In the genomic region with DNA sequence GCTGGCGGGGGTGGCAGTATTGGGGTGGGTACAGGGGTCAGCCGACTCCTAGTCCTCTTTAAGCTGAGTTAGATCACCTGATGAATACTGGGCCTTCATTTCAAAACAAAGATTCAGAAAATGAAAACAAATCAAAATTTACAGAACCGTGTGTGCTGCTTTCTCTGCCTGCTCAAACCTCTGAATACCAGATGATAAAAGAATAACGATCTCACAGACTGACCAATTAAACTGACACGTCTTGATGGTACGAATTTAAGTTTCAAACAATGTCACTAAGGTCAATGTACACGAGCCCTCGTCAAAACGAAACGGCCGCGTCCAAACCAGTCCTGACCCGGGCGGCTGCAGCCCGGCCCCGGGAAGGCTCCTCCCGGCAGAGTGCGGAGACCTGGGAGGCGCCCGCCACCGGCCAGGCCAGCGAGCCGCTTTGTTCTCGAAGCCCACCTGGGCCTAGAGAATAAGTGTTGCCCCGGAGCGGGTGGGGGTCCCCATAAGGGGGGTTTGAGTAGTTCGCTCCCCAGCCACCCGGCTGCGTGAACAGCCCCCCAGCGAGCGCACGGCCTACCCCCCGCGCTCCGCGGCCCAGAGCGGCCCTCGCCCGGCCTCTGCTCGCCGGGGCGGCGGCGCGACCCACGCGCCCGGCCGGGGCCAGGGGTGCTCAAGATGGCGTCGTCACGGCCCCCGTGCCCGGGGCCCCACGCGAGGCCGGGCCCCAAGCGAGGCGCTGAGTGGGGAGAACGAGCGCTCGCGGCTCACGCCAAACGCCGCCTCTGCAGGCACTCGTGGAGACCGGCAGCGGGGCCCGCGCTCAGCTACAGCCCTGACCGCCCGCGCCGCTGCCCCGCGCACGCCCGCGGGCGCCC, we compare ENCODE assay signal across 1 cellular context.
A peak's percentile ranks its signal among the peaks of the same experiment; 100 is the strongest.
TF ChIP-seq lines count a peak whose summit lies in the region.

No MANE protein-coding gene starts in this region.

TF ChIP-seq in HepG2, 621 proteins besides CTCF, POLR2A, EP300 and RAD21 (continues in another document):
- TF ChIP-seq ZNF20 (CRISPR knock-in tag; IDR thresholded peaks at IDR 0.05) (no peak), HES4 (CRISPR knock-in tag; IDR thresholded peaks at IDR 0.05; ENCODE audit: borderline replicate concordance) (0 out of 2 replicates have a peak, but pooled peaks have one; percentile 15), HNF4G (IDR thresholded peaks at IDR 0.05; ENCODE audit: borderline replicate concordance, low read depth, low read length) (no peak), HNF4G (CRISPR knock-in tag; IDR thresholded peaks at IDR 0.05; ENCODE audit: borderline replicate concordance, low read depth) (peak; percentile 46; the same call in 1 of the 2 replicates), HNRNPH1 (optimal IDR thresholded peaks at IDR 0.05; ENCODE audit: low read depth, low read length) (no peak), ATM (IDR thresholded peaks at IDR 0.05; ENCODE audit: borderline replicate concordance) (no peak), ZNF3 (CRISPR knock-in tag; IDR thresholded peaks at IDR 0.05) (no peak), SP4 (CRISPR knock-in tag; IDR thresholded peaks at IDR 0.05) (no peak), ZNF367 (CRISPR knock-in tag; IDR thresholded peaks at IDR 0.05; ENCODE audit: borderline replicate concordance) (0 out of 2 replicates have a peak, but pooled peaks have one; percentile 61), ELF1 (CRISPR knock-in tag; IDR thresholded peaks at IDR 0.05) (no peak), SIN3B (IDR thresholded peaks at IDR 0.05; ENCODE audit: low read length) (peak; percentile 11; the same call in 1 of the 2 replicates), ZNF766 (CRISPR knock-in tag; IDR thresholded peaks at IDR 0.05; ENCODE audit: borderline replicate concordance) (peak; percentile 2; the same call in 1 of the 2 replicates), XRCC5 (optimal IDR thresholded peaks at IDR 0.05; ENCODE audit: low read length) (no peak), CREB1 (IDR thresholded peaks at IDR 0.05) (no peak), CREB1 (CRISPR knock-in tag; IDR thresholded peaks at IDR 0.05) (no peak), JARID2 (CRISPR knock-in tag; IDR thresholded peaks at IDR 0.05; ENCODE audit: insufficient replicate concordance) (no peak), AGO2 (optimal IDR thresholded peaks at IDR 0.05; ENCODE audit: low read depth, low read length) (peak; percentile 91), ZNF567 (CRISPR knock-in tag; IDR thresholded peaks at IDR 0.05; ENCODE audit: borderline replicate concordance) (peak; percentile 12; the same call in 1 of the 2 replicates), RARA (CRISPR knock-in tag; IDR thresholded peaks at IDR 0.05) (0 out of 2 replicates have a peak, but pooled peaks have one; percentile 1), ZBTB20 (CRISPR knock-in tag; IDR thresholded peaks at IDR 0.05; ENCODE audit: borderline replicate concordance, low read depth) (no peak), MIXL1 (CRISPR knock-in tag; IDR thresholded peaks at IDR 0.05) (no peak), SAP130 (CRISPR knock-in tag; IDR thresholded peaks at IDR 0.05; ENCODE audit: low read depth) (peak; percentile 26), NFE2L1 (CRISPR knock-in tag; IDR thresholded peaks at IDR 0.05; ENCODE audit: borderline replicate concordance) (0 out of 2 replicates have a peak, but pooled peaks have one; percentile 48), YEATS4 (CRISPR knock-in tag; IDR thresholded peaks at IDR 0.05; ENCODE audit: borderline replicate concordance) (no peak), ZNF256 (CRISPR knock-in tag; conservative IDR thresholded peaks at IDR 0.05) (0 out of 2 replicates have a peak, but pooled peaks have one; percentile 25), KDM2A (CRISPR knock-in tag; IDR thresholded peaks at IDR 0.05; ENCODE audit: borderline replicate concordance, low read depth) (peak; percentile 57; the same call in 1 of the 2 replicates), ZBTB8A (CRISPR knock-in tag; IDR thresholded peaks at IDR 0.05; ENCODE audit: borderline replicate concordance, low read depth) (no peak), TMF1 (CRISPR knock-in tag; IDR thresholded peaks at IDR 0.05; ENCODE audit: low read depth) (no peak)
- TF ChIP-seq, protein P1, sequence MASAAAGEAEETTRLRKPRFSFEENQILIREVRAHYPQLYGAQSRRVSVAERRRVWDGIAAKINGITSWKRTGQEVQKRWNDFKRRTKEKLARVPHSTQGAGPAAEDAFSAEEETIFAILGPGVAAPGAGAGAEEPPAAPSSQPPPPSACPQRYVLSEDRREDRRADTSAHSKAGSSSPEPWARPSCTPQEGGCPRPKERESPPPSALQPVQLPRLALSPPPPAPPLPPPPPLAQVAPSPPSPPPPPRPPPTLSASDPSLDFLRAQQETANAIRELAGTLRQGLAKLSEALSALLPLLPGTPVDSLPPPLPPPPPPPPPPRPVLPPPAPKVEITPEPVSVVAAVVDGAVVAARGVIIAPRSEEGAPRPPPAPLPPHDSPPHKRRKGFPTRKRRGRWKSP (CRISPR knock-in tag; IDR thresholded peaks at IDR 0.05): peak; percentile 19
- TF ChIP-seq, protein P2, sequence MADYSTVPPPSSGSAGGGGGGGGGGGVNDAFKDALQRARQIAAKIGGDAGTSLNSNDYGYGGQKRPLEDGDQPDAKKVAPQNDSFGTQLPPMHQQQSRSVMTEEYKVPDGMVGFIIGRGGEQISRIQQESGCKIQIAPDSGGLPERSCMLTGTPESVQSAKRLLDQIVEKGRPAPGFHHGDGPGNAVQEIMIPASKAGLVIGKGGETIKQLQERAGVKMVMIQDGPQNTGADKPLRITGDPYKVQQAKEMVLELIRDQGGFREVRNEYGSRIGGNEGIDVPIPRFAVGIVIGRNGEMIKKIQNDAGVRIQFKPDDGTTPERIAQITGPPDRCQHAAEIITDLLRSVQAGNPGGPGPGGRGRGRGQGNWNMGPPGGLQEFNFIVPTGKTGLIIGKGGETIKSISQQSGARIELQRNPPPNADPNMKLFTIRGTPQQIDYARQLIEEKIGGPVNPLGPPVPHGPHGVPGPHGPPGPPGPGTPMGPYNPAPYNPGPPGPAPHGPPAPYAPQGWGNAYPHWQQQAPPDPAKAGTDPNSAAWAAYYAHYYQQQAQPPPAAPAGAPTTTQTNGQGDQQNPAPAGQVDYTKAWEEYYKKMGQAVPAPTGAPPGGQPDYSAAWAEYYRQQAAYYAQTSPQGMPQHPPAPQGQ (CRISPR knock-in tag; IDR thresholded peaks at IDR 0.05; ENCODE audit: borderline replicate concordance): no peak
- TF ChIP-seq, protein P3, sequence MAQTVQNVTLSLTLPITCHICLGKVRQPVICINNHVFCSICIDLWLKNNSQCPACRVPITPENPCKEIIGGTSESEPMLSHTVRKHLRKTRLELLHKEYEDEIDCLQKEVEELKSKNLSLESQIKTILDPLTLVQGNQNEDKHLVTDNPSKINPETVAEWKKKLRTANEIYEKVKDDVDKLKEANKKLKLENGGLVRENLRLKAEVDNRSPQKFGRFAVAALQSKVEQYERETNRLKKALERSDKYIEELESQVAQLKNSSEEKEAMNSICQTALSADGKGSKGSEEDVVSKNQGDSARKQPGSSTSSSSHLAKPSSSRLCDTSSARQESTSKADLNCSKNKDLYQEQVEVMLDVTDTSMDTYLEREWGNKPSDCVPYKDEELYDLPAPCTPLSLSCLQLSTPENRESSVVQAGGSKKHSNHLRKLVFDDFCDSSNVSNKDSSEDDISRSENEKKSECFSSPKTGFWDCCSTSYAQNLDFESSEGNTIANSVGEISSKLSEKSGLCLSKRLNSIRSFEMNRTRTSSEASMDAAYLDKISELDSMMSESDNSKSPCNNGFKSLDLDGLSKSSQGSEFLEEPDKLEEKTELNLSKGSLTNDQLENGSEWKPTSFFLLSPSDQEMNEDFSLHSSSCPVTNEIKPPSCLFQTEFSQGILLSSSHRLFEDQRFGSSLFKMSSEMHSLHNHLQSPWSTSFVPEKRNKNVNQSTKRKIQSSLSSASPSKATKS (CRISPR knock-in tag; IDR thresholded peaks at IDR 0.05): no peak; the same call in 1 of the 2 replicates
- TF ChIP-seq, protein P4, sequence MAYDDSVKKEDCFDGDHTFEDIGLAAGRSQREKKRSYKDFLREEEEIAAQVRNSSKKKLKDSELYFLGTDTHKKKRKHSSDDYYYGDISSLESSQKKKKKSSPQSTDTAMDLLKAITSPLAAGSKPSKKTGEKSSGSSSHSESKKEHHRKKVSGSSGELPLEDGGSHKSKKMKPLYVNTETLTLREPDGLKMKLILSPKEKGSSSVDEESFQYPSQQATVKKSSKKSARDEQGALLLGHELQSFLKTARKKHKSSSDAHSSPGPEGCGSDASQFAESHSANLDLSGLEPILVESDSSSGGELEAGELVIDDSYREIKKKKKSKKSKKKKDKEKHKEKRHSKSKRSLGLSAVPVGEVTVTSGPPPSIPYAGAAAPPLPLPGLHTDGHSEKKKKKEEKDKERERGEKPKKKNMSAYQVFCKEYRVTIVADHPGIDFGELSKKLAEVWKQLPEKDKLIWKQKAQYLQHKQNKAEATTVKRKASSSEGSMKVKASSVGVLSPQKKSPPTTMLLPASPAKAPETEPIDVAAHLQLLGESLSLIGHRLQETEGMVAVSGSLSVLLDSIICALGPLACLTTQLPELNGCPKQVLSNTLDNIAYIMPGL (CRISPR knock-in tag; IDR thresholded peaks at IDR 0.05; ENCODE audit: borderline replicate concordance in 1 of 2, low read depth in 1 of 2): peak; percentile 13 to 75; a peak in 3 of 4 replicates
- TF ChIP-seq, protein P5, sequence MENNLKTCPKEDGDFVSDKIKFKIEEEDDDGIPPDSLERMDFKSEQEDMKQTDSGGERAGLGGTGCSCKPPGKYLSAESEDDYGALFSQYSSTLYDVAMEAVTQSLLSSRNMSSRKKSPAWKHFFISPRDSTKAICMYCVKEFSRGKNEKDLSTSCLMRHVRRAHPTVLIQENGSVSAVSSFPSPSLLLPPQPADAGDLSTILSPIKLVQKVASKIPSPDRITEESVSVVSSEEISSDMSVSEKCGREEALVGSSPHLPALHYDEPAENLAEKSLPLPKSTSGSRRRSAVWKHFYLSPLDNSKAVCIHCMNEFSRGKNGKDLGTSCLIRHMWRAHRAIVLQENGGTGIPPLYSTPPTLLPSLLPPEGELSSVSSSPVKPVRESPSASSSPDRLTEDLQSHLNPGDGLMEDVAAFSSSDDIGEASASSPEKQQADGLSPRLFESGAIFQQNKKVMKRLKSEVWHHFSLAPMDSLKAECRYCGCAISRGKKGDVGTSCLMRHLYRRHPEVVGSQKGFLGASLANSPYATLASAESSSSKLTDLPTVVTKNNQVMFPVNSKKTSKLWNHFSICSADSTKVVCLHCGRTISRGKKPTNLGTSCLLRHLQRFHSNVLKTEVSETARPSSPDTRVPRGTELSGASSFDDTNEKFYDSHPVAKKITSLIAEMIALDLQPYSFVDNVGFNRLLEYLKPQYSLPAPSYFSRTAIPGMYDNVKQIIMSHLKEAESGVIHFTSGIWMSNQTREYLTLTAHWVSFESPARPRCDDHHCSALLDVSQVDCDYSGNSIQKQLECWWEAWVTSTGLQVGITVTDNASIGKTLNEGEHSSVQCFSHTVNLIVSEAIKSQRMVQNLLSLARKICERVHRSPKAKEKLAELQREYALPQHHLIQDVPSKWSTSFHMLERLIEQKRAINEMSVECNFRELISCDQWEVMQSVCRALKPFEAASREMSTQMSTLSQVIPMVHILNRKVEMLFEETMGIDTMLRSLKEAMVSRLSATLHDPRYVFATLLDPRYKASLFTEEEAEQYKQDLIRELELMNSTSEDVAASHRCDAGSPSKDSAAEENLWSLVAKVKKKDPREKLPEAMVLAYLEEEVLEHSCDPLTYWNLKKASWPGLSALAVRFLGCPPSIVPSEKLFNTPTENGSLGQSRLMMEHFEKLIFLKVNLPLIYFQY (CRISPR knock-in tag; IDR thresholded peaks at IDR 0.05; ENCODE audit: borderline replicate concordance): no peak
- TF ChIP-seq, protein P6, sequence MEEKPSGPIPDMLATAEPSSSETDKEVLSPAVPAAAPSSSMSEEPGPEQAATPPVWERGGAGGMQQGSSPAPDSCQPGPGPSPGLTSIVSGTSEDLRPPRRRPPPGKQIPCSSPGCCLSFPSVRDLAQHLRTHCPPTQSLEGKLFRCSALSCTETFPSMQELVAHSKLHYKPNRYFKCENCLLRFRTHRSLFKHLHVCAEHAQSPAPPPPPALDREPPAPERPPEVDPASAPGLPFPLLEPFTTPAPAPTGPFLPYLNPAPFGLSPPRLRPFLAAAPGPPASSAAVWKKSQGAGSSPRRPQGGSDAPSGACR (CRISPR knock-in tag; IDR thresholded peaks at IDR 0.05): peak; percentile 89
